In the genomic region with DNA sequence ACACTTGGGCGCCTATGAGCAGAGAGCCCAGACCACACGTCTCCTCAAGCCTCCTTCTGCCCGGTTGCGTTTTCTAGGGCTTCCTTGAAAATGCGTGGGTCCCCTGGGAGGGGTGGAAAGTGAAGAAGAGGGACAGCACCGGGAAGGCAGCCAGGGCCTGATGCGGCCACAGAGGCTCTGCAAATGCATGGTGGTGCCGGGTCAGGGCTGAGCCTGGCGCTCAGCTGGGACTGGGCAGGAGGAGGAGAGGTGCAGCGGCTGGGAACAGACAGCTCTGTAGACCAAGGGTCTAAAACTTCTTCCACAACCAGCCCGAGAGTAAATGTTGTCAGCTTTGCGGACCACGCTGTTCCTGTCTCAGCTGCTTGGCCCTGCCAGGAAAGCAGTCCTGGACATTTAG, we compare ENCODE assay signal across 14 cellular contexts. TPM values are rescaled to one million over a fixed set of nuclear protein-coding genes. Genes with fewer than 3 reads are reported as not detected.
DNase-seq lines count a peak whose midpoint lies in the region; ATAC-seq, FAIRE-seq and TF ChIP-seq lines count a peak whose summit lies in the region.
"Had no signal": no experiment of that assay in that cellular context is flagged by ENCODE, and none has a peak within 500 bp of the region (broad histone marks: within the 10 kb centered on the region; RNA-seq: fewer than 3 reads in every experiment).

No MANE protein-coding gene starts in this region.

- TF ChIP-seq POLR2A in H1 (IDR thresholded peaks at IDR 0.05; ENCODE audit: control extremely low read depth in 1 of 2, low read depth in 2 of 2, low read length in 2 of 2), result no peak

- no peak for TF ChIP-seq EP300 in H1 (IDR thresholded peaks at IDR 0.05; ENCODE audit: borderline replicate concordance in 1 of 2, low read depth in 2 of 2, low read length in 2 of 2)

- FAIRE-seq in H1 (lab: Jason Lieb, UNC), result no peak

- peaks cover 3% of the 10 kb centered on the region; the same call in 1 of the 2 replicates for H3K4me1 ChIP-seq in PC-3 (ENCODE audit: insufficient read depth, low read length)
- peaks cover 0 to 18% (median 8%) of the 10 kb centered on the region in 4 experiments; a peak in 4 of 7 replicates for H3K4me1 ChIP-seq in H1 (replicated peaks in 1 of 4; ENCODE audit: control insufficient read depth in 3 of 4, insufficient read depth in 4 of 4, low read length in 3 of 4)
- peaks cover 14% of the 10 kb centered on the region for H3K4me1 ChIP-seq in neuron (ENCODE audit: insufficient read depth, low read length)
- H3K4me1 ChIP-seq: SJCRH30 had no signal

- H2BK20ac ChIP-seq in H1 (ENCODE audit: low read length), result no peak overlapping the region

- no peak overlapping the region for H3K4ac ChIP-seq in H1 (replicated peaks; ENCODE audit: insufficient read length, low read depth, low read length)

- peaks cover 15% of the 10 kb centered on the region; the same call in 1 of the 2 replicates for H3K23me2 ChIP-seq in H1 (ENCODE audit: low read depth, low read length)

- H2BK12ac ChIP-seq in H1 (ENCODE audit: low read depth, low read length), result peak overlapping the region; percentile 50; the same call in 1 of the 2 replicates

- intact Hi-C loops in PC-3 (cut with micrococcal nuclease), result no loop called here

- no peaks in the 10 kb centered on the region for H3K36me3 Mint-ChIP-seq in activated naive CD4-positive, alpha-beta T cell treated with anti-CD3 and anti-CD28 coated beads, Interleukin-2, amount 10 ng/mL, durations not matched to agents 7 days and 5 days

- H3K27ac Mint-ChIP-seq in activated naive CD4-positive, alpha-beta T cell treated with anti-CD3 and anti-CD28 coated beads, Interleukin-2, amount 10 ng/mL, durations not matched to agents 7 days and 5 days, result no peak overlapping the region

- H3K27me3 ChIP-seq in PC-3 (ENCODE audit: low read length), result no peaks in the 10 kb centered on the region
- H3K27me3 ChIP-seq in H1 (replicated peaks in 1 of 4; ENCODE audit: control insufficient read depth in 3 of 4, extremely low read depth in 1 of 4, insufficient read depth in 3 of 4, low read length in 3 of 4), result peaks cover 19 to 49% (median 38%) of the 10 kb centered on the region in 4 experiments
- peaks cover 28% of the 10 kb centered on the region for H3K27me3 ChIP-seq in neuron (ENCODE audit: insufficient read depth, low read length)
- H3K27me3 ChIP-seq: SJCRH30 had no signal

- no TSS peak for BruUV-seq in PC-3 (replicated peaks; lab: Mats Ljungman, UMichigan)

- no peak for TF ChIP-seq RAD21 in H1 (IDR thresholded peaks at IDR 0.05 in 1 of 2, conservative IDR thresholded peaks at IDR 0.05 in 1 of 2; ENCODE audit: low read depth in 2 of 2, low read length in 2 of 2)

- H3K36me3 ChIP-seq in PC-3 (ENCODE audit: low read depth, low read length), result no peaks in the 10 kb centered on the region
- no peaks in the 10 kb centered on the region; a peak in 2 of 8 replicates for H3K36me3 ChIP-seq in H1 (ENCODE audit: control insufficient read depth in 2 of 4, insufficient read depth in 4 of 4, low read length in 3 of 4)
- peaks cover 40% of the 10 kb centered on the region for H3K36me3 ChIP-seq in neuron (ENCODE audit: insufficient read depth, low read length)
- H3K36me3 ChIP-seq: cardiac muscle cell, prostate gland, SJCRH30 had no signal

- H4K20me1 ChIP-seq in PC-3 (ENCODE audit: low read length) (no peaks in the 10 kb centered on the region), H1 (replicated peaks in 1 of 2; ENCODE audit: control insufficient read depth in 1 of 2, insufficient read depth in 2 of 2, low read length in 2 of 2) (peaks cover 2 to 16% of the 10 kb centered on the region in 2 experiments)

- H3K4me2 ChIP-seq in PC-3 (ENCODE audit: low read length) (peak overlapping the region; percentile 84; the same call in 1 of the 2 replicates), H1 (ENCODE audit: insufficient read depth in 1 of 2, low read depth in 2 of 2, low read length in 2 of 2) (peak overlapping the region; percentile 83; a peak in 2 of 4 replicates)

- H2AK5ac ChIP-seq in H1 (ENCODE audit: low read depth, low read length), result no peak overlapping the region

- peaks cover 5% of the 10 kb centered on the region; the same call in 1 of the 2 replicates for H3K79me1 ChIP-seq in H1 (ENCODE audit: low read depth, low read length)

- H4K91ac ChIP-seq in H1 (replicated peaks; ENCODE audit: insufficient read length, low read length), result no peak overlapping the region

- H2BK120ac ChIP-seq in H1 (replicated peaks; ENCODE audit: low read depth, low read length), result no peak overlapping the region

- no peak overlapping the region for H3K27ac ChIP-seq in PC-3 (ENCODE audit: low read length)
- no peak overlapping the region for H3K27ac ChIP-seq in H1 (ENCODE audit: low read depth, low read length)
- H3K27ac ChIP-seq: cardiac muscle cell, prostate gland, SJCRH30 had no signal

- TF ChIP-seq CTCF in PC-3 (conservative IDR thresholded peaks at IDR 0.05; ENCODE audit: low read depth, low read length), result no peak
- no peak for TF ChIP-seq CTCF in H1 (IDR thresholded peaks at IDR 0.05; ENCODE audit: control extremely low read depth in 1 of 3, insufficient read depth in 1 of 3, low read depth in 1 of 3, low read length in 3 of 3)

- no peaks in the 10 kb centered on the region for H3K9me2 ChIP-seq in PC-3 (replicated peaks; ENCODE audit: low read length)

- no peak overlapping the region for H2BK15ac ChIP-seq in H1 (ENCODE audit: low read length)

- H3K4me1 Mint-ChIP-seq in activated naive CD4-positive, alpha-beta T cell treated with anti-CD3 and anti-CD28 coated beads, Interleukin-2, amount 10 ng/mL, durations not matched to agents 7 days and 5 days, result peaks cover 10% of the 10 kb centered on the region

- WGBS in H1 (ENCODE audit: extremely low coverage in 1 of 2, insufficient coverage in 1 of 2, insufficient read length in 1 of 2, insufficient replicate concordance in 2 of 2, low coverage in 1 of 2, low lambda C conversion rate in 2 of 2, missing lambda C conversion rate in 1 of 2), 2 experiments, result 67% methylated on average over 13 of the region's 13 CpGs; no CpG with 5 or more reads in 1 of the 2 experiments

- no peak overlapping the region for H3K14ac ChIP-seq in H1 (ENCODE audit: insufficient read length)

- no peak overlapping the region for H3K23ac ChIP-seq in H1 (ENCODE audit: insufficient read length)

- H3K27me3 Mint-ChIP-seq in activated naive CD4-positive, alpha-beta T cell treated with anti-CD3 and anti-CD28 coated beads, Interleukin-2, amount 10 ng/mL, durations not matched to agents 7 days and 5 days, result peaks cover 59% of the 10 kb centered on the region

- no peak overlapping the region for H3K9ac ChIP-seq in PC-3 (ENCODE audit: low read length)
- no peak overlapping the region for H3K9ac ChIP-seq in H1 (replicated peaks in 1 of 4; ENCODE audit: extremely low read depth in 1 of 4, low read depth in 3 of 4, low read length in 3 of 4)

- no peak overlapping the region for H4K5ac ChIP-seq in H1 (ENCODE audit: insufficient read length, low read depth, low read length)

- H3F3A ChIP-seq in PC-3 (ENCODE audit: low read length, unreplicated experiment), result no peaks in the 10 kb centered on the region

- no peak for DNase-seq in activated naive CD4-positive, alpha-beta T cell treated with anti-CD3 and anti-CD28 coated beads, Interleukin-2, amount 10 ng/mL, durations not matched to agents 7 days and 5 days
- no peak for DNase-seq in activated naive CD4-positive, alpha-beta T cell (lab: John Stamatoyannopoulos, UW)
- DNase-seq in PC-3 (no peak), H1 (ENCODE audit: low read depth in 1 of 2, low spot score in 2 of 2) (no peak), iPS-NIHi7 (ENCODE audit: extremely low spot score) (no peak), HEK293T (ENCODE audit: extremely low spot score) (no peak)
- DNase-seq: activated CD4-positive, CD25-positive, alpha-beta regulatory T cell; activated T-cell treated with anti-CD3 and anti-CD28 coated beads, Interleukin-2, amount 50 U/mL, for 48 hours; MM.1S; SJCRH30 had no signal

- H2BK5ac ChIP-seq in H1 (ENCODE audit: low read depth, low read length), result no peak overlapping the region

- H3K4me3 Mint-ChIP-seq in activated naive CD4-positive, alpha-beta T cell treated with anti-CD3 and anti-CD28 coated beads, Interleukin-2, amount 10 ng/mL, durations not matched to agents 7 days and 5 days, result peak overlapping the region; percentile 38

- H3K9me3 ChIP-seq in PC-3 (ENCODE audit: low read length) (no peaks in the 10 kb centered on the region), H1 (ENCODE audit: insufficient read depth in 2 of 2, low read depth in 1 of 2, low read length in 1 of 2) (no peaks in the 10 kb centered on the region), neuron (ENCODE audit: low read length) (no peaks in the 10 kb centered on the region)
- H3K9me3 ChIP-seq: prostate gland, SJCRH30 had no signal

- no peak overlapping the region for H4K8ac ChIP-seq in H1 (ENCODE audit: extremely low read depth, insufficient read depth, low read length)

- no peaks in the 10 kb centered on the region for H3K9me3 Mint-ChIP-seq in activated naive CD4-positive, alpha-beta T cell treated with anti-CD3 and anti-CD28 coated beads, Interleukin-2, amount 10 ng/mL, durations not matched to agents 7 days and 5 days

- H3K4me3 ChIP-seq in PC-3 (ENCODE audit: low read length), result no peak overlapping the region
- H3K4me3 ChIP-seq in H1 (ENCODE audit: extremely low read depth in 1 of 4, insufficient read depth in 2 of 4, low read depth in 3 of 4, low read length in 4 of 4), result peak overlapping the region in 2 of 4 experiments; percentile 46 to 72; a peak in 4 of 8 replicates
- H3K4me3 ChIP-seq in neuron (ENCODE audit: low read length), result peak overlapping the region; percentile 93
- H3K4me3 ChIP-seq: SJCRH30 had no signal

- H3K18ac ChIP-seq in H1 (ENCODE audit: extremely low read depth, low read length), result no peak overlapping the region

- no peak overlapping the region for H3K56ac ChIP-seq in H1 (replicated peaks; ENCODE audit: insufficient read length, low read depth, low read length)

- no peak overlapping the region for H2AFZ ChIP-seq in PC-3 (ENCODE audit: low read length)
- no peak overlapping the region for H2AFZ ChIP-seq in H1 (ENCODE audit: low read length)
- no peak overlapping the region for H2AFZ ChIP-seq in neuron (ENCODE audit: low read depth, low read length)

- H3K79me2 ChIP-seq in PC-3 (ENCODE audit: low read length) (no peaks in the 10 kb centered on the region), H1 (ENCODE audit: control insufficient read depth in 1 of 2, insufficient read depth in 2 of 2, low read length in 2 of 2) (no peaks in the 10 kb centered on the region)

- POLR2A ChIA-PET in PC-3 (lab: Charles Lee; ENCODE audit: unreplicated experiment) (no interaction called here), H1 (lab: Charles Lee; ENCODE audit: partially characterized antibody) (interaction anchor here (0.8 kb wide), 1 partner anchor 10 kb away, joined by 3 read pairs; no protein-coding TSS in a partner anchor), HEK293T (lab: Yijun Ruan, JAX) (no interaction called here)

- CTCF ChIA-PET in activated naive CD4-positive, alpha-beta T cell treated with anti-CD3 and anti-CD28 coated beads, Interleukin-2, amount 10 ng/mL, durations not matched to agents 7 days and 5 days (lab: Charles Lee), result interaction anchor here (0.7 kb wide), 1 partner anchor 1202 kb away, joined by 3 read pairs; no protein-coding TSS in a partner anchor
- CTCF ChIA-PET in PC-3 (lab: Charles Lee), result no interaction called here
- CTCF ChIA-PET in H1 (lab: Charles Lee; ENCODE audit: partially characterized antibody), result interaction anchor here (1.2 to 1.6 kb wide), 2 partner anchors 23 to 172 kb away, joined by 3 to 5 read pairs; no protein-coding TSS in a partner anchor
- CTCF ChIA-PET in HEK293T (lab: Yijun Ruan, JAX), result no interaction called here

- no peak for ATAC-seq in PC-3
- no peak for ATAC-seq in GM19463 (IDR thresholded peaks at IDR 0.05; ENCODE audit: unreplicated experiment)

RNA-seq across cellular contexts. Expression of gene DPYSL4, which starts 1.6 kb away (rescaled TPM):
- 10.2 and 10.9 TPM in 2 replicates for total RNA-seq in PC-3 (2014; rRNA removed)
- total RNA-seq in H1 (2021; fragmentation: NEBNext Ultra II Directional; extraction: Animal tissue kit (Norgen Biotek cat#: 25700)), result 15.2 and 16.4 TPM in 2 replicates
- polyA plus RNA-seq in H1 (2011; rRNA removed), result 12.9 and 21.6 TPM in 2 replicates
- 12.2 TPM for polyA plus RNA-seq in H1 (2011; cell fraction: cytosol; rRNA removed)
- polyA plus RNA-seq in H1 (2011; cell fraction: nucleus; rRNA removed), result 51.0 TPM
- polyA plus RNA-seq in H1 (2012, experiment 1 of 2), result 17.8 to 24.2 TPM (median 20.8 TPM) in 4 replicates
- 13.3 TPM for polyA plus RNA-seq in H1 (2012, experiment 2 of 2)
- polyA plus RNA-seq in H1 (2013, experiment 1 of 2), result 15.1 TPM
- 13.3 TPM for polyA plus RNA-seq in H1 (2013, experiment 2 of 2)
- polyA minus RNA-seq in H1 (2011; rRNA and poly(A)+ RNA removed), result 7.1 and 10.2 TPM in 2 replicates
- polyA minus RNA-seq in H1 (2011; cell fraction: cytosol; rRNA and poly(A)+ RNA removed), result 7.7 TPM
- polyA minus RNA-seq in H1 (2011; cell fraction: nucleus; rRNA and poly(A)+ RNA removed), result 9.5 TPM
- total RNA-seq: SJCRH30 had no signal

Comparison
In these comparisons a context has a peak if more than half of its experiments do, and no peak if none do; other contexts are left out.
1. CTCF ChIA-PET loops: an anchor here in activated naive CD4-positive, alpha-beta T cell treated with anti-CD3 and anti-CD28 coated beads, Interleukin-2, amount 10 ng/mL, durations not matched to agents 7 days and 5 days (0.7 kb wide) and H1 (1.2 to 1.6 kb wide); none called in PC-3 and HEK293T.